12 cellular contexts compared by ENCODE assay signal in genomic region chr10:62231371-62231770, GRCh38.
DNase-seq lines count a peak whose midpoint lies in the region; ATAC-seq, FAIRE-seq and TF ChIP-seq lines count a peak whose summit lies in the region.
"Had no signal": no experiment of that assay in that cellular context is flagged by ENCODE, and none has a peak within 500 bp of the region (broad histone marks: within the 10 kb centered on the region; RNA-seq: fewer than 3 reads in every experiment).

No MANE protein-coding gene starts in this region.

- no peak for ATAC-seq in HG03280 (IDR thresholded peaks at IDR 0.05; ENCODE audit: unreplicated experiment)

- no peaks in the 10 kb centered on the region for H3K27me3 ChIP-seq in ACC112 (ENCODE audit: insufficient read depth, low read length)

- H3K4me1 ChIP-seq in ACC112 (ENCODE audit: control insufficient read depth, insufficient read depth, low read length, unreplicated experiment) = peaks cover 53% of the 10 kb centered on the region

- peak overlapping the region; percentile 95 for H3K27ac ChIP-seq in ACC112 (ENCODE audit: low read depth, low read length)
- H3K27ac ChIP-seq: KMS-11 had no signal

- peak; percentile 91 for FAIRE-seq in islet of Langerhans (lab: Jason Lieb, UNC)

- no peak overlapping the region for H2AFZ ChIP-seq in ACC112 (ENCODE audit: low read length, unreplicated experiment)

- H3K4me3 ChIP-seq in ACC112 (ENCODE audit: low read depth, low read length) (peak overlapping the region; percentile 43), astrocyte of the spinal cord (ENCODE audit: low read depth, low read length) (no peak overlapping the region)

- DNase-seq in HCEC 1CT = peak; percentile 94
- peak; percentile 83 for DNase-seq in astrocyte of the spinal cord (ENCODE audit: low read depth, low spot score)
- no peak for DNase-seq in GOT3 (lab: John Stamatoyannopoulos, UW)
- no peak for DNase-seq in AML-193 (lab: John Stamatoyannopoulos, UW)
- DNase-seq in HK-2 (ENCODE audit: unreplicated experiment) = no peak
- DNase-seq: hippocampal formation, naive B cell, NCI-H2227 treated with DMSO at 0.1 percent for 48 hours had no signal

- H3K79me2 ChIP-seq in ACC112 (ENCODE audit: control insufficient read depth, insufficient read depth, low read length, unreplicated experiment) = no peaks in the 10 kb centered on the region

- in situ Hi-C loops in astrocyte of the spinal cord (cut with HindIII; ENCODE audit: low sequenced_read_pairs) = no loop called here

- H3K36me3 ChIP-seq in ACC112 (ENCODE audit: insufficient read depth, low read length) = no peaks in the 10 kb centered on the region

- TF ChIP-seq CTCF in astrocyte of the spinal cord (IDR thresholded peaks at IDR 0.05; ENCODE audit: low read depth, low read length) = no peak

Comparison
In these comparisons a context has a peak if more than half of its experiments do, and no peak if none do; other contexts are left out.
1. DNase-seq: peak in HCEC 1CT (single experiment) and astrocyte of the spinal cord (single experiment); none in GOT3 (single experiment), AML-193 (0 of 2) and HK-2 (single experiment).